ENCODE assay signal across 9 cellular contexts in genomic region chr20:21096321-21097043, GRCh38. TPM values are rescaled to one million over a fixed set of nuclear protein-coding genes. Genes with fewer than 3 reads are reported as not detected.
A peak's percentile ranks its signal among the peaks of the same experiment; 100 is the strongest.
DNase-seq lines count a peak whose midpoint lies in the region; ATAC-seq and TF ChIP-seq lines count a peak whose summit lies in the region.
"Had no signal": no experiment of that assay in that cellular context is flagged by ENCODE, and none has a peak within 500 bp of the region (broad histone marks: within the 10 kb centered on the region; RNA-seq: fewer than 3 reads in every experiment).

No MANE protein-coding gene starts in this region.

- H3K4me3 ChIP-seq in upper lobe of right lung = no peak overlapping the region
- H3K4me3 ChIP-seq in body of pancreas = no peak overlapping the region

- H3K27ac ChIP-seq in upper lobe of right lung (no peak overlapping the region), body of pancreas (no peak overlapping the region)

- no peak for TF ChIP-seq POLR2A in body of pancreas (IDR thresholded peaks at IDR 0.05)

- WGBS in body of pancreas, 2 donors = 47 to 56% methylated on average over 9 to 10 of the region's 10 CpGs

- H3K4me1 ChIP-seq in upper lobe of right lung = peaks cover 20% of the 10 kb centered on the region
- H3K4me1 ChIP-seq in body of pancreas = peaks cover 18% of the 10 kb centered on the region

- no peaks in the 10 kb centered on the region for H3K9me3 ChIP-seq in upper lobe of right lung
- no peaks in the 10 kb centered on the region for H3K9me3 ChIP-seq in body of pancreas

- no peak for DNase-seq in Right ventricle myocardium superior
- no peak for DNase-seq in cardiac septum (ENCODE audit: low spot score)
- DNase-seq in NCI-H446 treated with DMSO at 0.1 percent for 48 hours (lab: John Stamatoyannopoulos, UW) = peak; percentile 32
- peak; percentile 72 for DNase-seq in ecto neural progenitor cell (ENCODE audit: low spot score)
- no peak for DNase-seq in upper lobe of right lung
- DNase-seq in body of pancreas = no peak
- no peak for DNase-seq in AML-193 (lab: John Stamatoyannopoulos, UW)
- DNase-seq: COR-L47 had no signal

- intact Hi-C loops in Right ventricle myocardium superior (cut with DNase I) (no loop called here), cardiac septum (cut with DNase I) (no loop called here), upper lobe of right lung (cut with DNase I) (no loop called here), body of pancreas (cut with DNase I) (no loop called here)

- ATAC-seq in Right ventricle myocardium superior (ENCODE audit: poor library complexity) (peak; percentile 25), upper lobe of right lung (peak; percentile 78), body of pancreas (no peak), GM21390 (IDR thresholded peaks at IDR 0.05; ENCODE audit: unreplicated experiment) (no peak)

- TF ChIP-seq CTCF in upper lobe of right lung (IDR thresholded peaks at IDR 0.05) = no peak
- TF ChIP-seq CTCF in body of pancreas (IDR thresholded peaks at IDR 0.05) = no peak

- H3K36me3 ChIP-seq in upper lobe of right lung = no peaks in the 10 kb centered on the region
- no peaks in the 10 kb centered on the region for H3K36me3 ChIP-seq in body of pancreas (replicated peaks in 1 of 2; ENCODE audit: insufficient read depth in 1 of 2, low read depth in 2 of 2)

- H3K27me3 ChIP-seq in upper lobe of right lung (peaks cover 56% of the 10 kb centered on the region), body of pancreas (peaks cover 0 to 14% of the 10 kb centered on the region in 2 donors)

RNA-seq across cellular contexts. Expression of gene LINC00237, which starts 9.7 kb away (rescaled TPM):
- total RNA-seq in Right ventricle myocardium superior = not detected
- total RNA-seq in cardiac septum = not detected
- not detected for total RNA-seq in upper lobe of right lung
- not detected for total RNA-seq in body of pancreas

RNA-seq across cellular contexts. Expression of gene KIZ, which starts 29.4 kb away (rescaled TPM):
- 35.7 TPM for total RNA-seq in Right ventricle myocardium superior
- 22.9 TPM for total RNA-seq in cardiac septum
- total RNA-seq in upper lobe of right lung = 16.2 TPM
- total RNA-seq in body of pancreas = 10 to 100 TPM; 17.1 to 28.7 TPM

Comparison
In these comparisons a context has a peak if more than half of its experiments do, and no peak if none do; other contexts are left out.
1. ATAC-seq: peak in Right ventricle myocardium superior (single experiment) and upper lobe of right lung (single experiment); none in body of pancreas (single experiment) and GM21390 (single experiment).
2. DNase-seq: peak in NCI-H446 treated with DMSO at 0.1 percent for 48 hours (single experiment) and ecto neural progenitor cell (single experiment); none in Right ventricle myocardium superior (single experiment), cardiac septum (single experiment), upper lobe of right lung (single experiment), body of pancreas (0 of 4) and AML-193 (0 of 2).